ENCODE assay signal across 18 cellular contexts in genomic region chr6:129623008-129623732, GRCh38.
DNase-seq lines count a peak whose midpoint lies in the region; ATAC-seq and TF ChIP-seq lines count a peak whose summit lies in the region.
"Had no signal": no experiment of that assay in that cellular context is flagged by ENCODE, and none has a peak within 500 bp of the region (broad histone marks: within the 10 kb centered on the region; RNA-seq: fewer than 3 reads in every experiment).

No MANE protein-coding gene starts in this region.

- H3K36me3 Mint-ChIP-seq in CD4-positive, alpha-beta T cell (ENCODE audit: low read depth), result no peaks in the 10 kb centered on the region
- H3K36me3 Mint-ChIP-seq: CD4-positive, alpha-beta memory T cell had no signal

- POLR2A ChIA-PET in CD4-positive, alpha-beta T cell (lab: Charles Lee), result no interaction called here

- intact Hi-C loops in CD4-positive, alpha-beta T cell (cut with DNase I, micrococcal nuclease), result no loop called here
- intact Hi-C loops in lower leg skin (cut with DNase I; ENCODE audit: low total_unique reads), result no loop called here

- no peak for TF ChIP-seq CTCF in epithelial cell of esophagus (IDR thresholded peaks at IDR 0.05; ENCODE audit: insufficient read depth, low read depth, low read length, missing control alignments)
- TF ChIP-seq CTCF in CD4-positive, alpha-beta T cell (IDR thresholded peaks at IDR 0.05), result no peak
- TF ChIP-seq CTCF in lower leg skin (IDR thresholded peaks at IDR 0.05), result no peak

- CTCF ChIA-PET in CD4-positive, alpha-beta T cell (lab: Charles Lee), result interaction anchor here (0.7 kb wide), 3 partner anchors 343 to 1754 kb away, joined by 3 to 4 read pairs (median 4); no protein-coding TSS in a partner anchor

- H3K9me3 ChIP-seq in CD4-positive, alpha-beta T cell (ENCODE audit: control insufficient read depth, low read length), result no peaks in the 10 kb centered on the region
- H3K9me3 ChIP-seq: left ventricle myocardium inferior, neutrophil, SJCRH30 had no signal

- H3K27me3 ChIP-seq in CD4-positive, alpha-beta T cell (ENCODE audit: control insufficient read depth, insufficient read depth, low read length), result no peaks in the 10 kb centered on the region
- H3K27me3 ChIP-seq: neutrophil, SJCRH30 had no signal

- H3K4me3 ChIP-seq in epithelial cell of esophagus (ENCODE audit: low read length) (no peak overlapping the region), lower leg skin (ENCODE audit: low read depth, poor library complexity, severe bottlenecking) (no peak overlapping the region)
- H3K4me3 ChIP-seq: left ventricle myocardium inferior, SJCRH30 had no signal

- 48% methylated on average over 3 of the region's 3 CpGs for WGBS in lower leg skin, 2 donors

- peak; percentile 94 for DNase-seq in epithelial cell of esophagus (ENCODE audit: low read depth)
- DNase-seq in CD4-positive, alpha-beta T cell, result no peak
- DNase-seq in T1000 (lab: John Stamatoyannopoulos, UW), result no peak
- DNase-seq in lower leg skin (ENCODE audit: low spot score in 2 of 2), result no peak
- DNase-seq in activated CD4-positive, alpha-beta T cell treated with anti-CD3 and anti-CD28 coated beads for 4 hours, result no peak
- DNase-seq: activated naive CD4-positive, alpha-beta T cell treated with anti-CD3 and anti-CD28 coated beads for 36 hours; CD4-positive, alpha-beta memory T cell; cerebellar nuclear complex; H9; Kasumi-1; left ventricle myocardium inferior; SJCRH30; stimulated activated CD4-positive, alpha-beta T cell treated with anti-CD3 and anti-CD28 coated beads, Interleukin-15, amount 100 ng/mL, for 24 hours; stimulated activated naive CD4-positive, alpha-beta T cell treated with Interleukin-2 at 50 U/mL for 16 hours had no signal

- H3K4me1 Mint-ChIP-seq in CD4-positive, alpha-beta T cell (ENCODE audit: low read depth), result no peaks in the 10 kb centered on the region
- H3K4me1 Mint-ChIP-seq: H9 had no signal

- H3K27ac ChIP-seq in CD4-positive, alpha-beta T cell (ENCODE audit: low read depth, low read length), result no peak overlapping the region
- H3K27ac ChIP-seq: left ventricle myocardium inferior, neutrophil, SJCRH30 had no signal

- TF ChIP-seq POLR2A in lower leg skin (IDR thresholded peaks at IDR 0.05), result no peak

- H3K9me3 Mint-ChIP-seq in CD4-positive, alpha-beta T cell, result no peaks in the 10 kb centered on the region
- H3K9me3 Mint-ChIP-seq: activated naive CD4-positive, alpha-beta T cell treated with anti-CD3 and anti-CD28 coated beads for 36 hours; CD4-positive, alpha-beta memory T cell had no signal

- H3K27me3 Mint-ChIP-seq in CD4-positive, alpha-beta T cell, result no peaks in the 10 kb centered on the region
- H3K27me3 Mint-ChIP-seq: CD4-positive, alpha-beta memory T cell had no signal

- H3K4me3 Mint-ChIP-seq in CD4-positive, alpha-beta T cell, result no peak overlapping the region
- H3K4me3 Mint-ChIP-seq: activated naive CD4-positive, alpha-beta T cell treated with anti-CD3 and anti-CD28 coated beads for 36 hours; CD4-positive, alpha-beta memory T cell; H9 had no signal

- no peak overlapping the region for H3K27ac Mint-ChIP-seq in CD4-positive, alpha-beta T cell
- H3K27ac Mint-ChIP-seq: activated naive CD4-positive, alpha-beta T cell treated with anti-CD3 and anti-CD28 coated beads for 36 hours; CD4-positive, alpha-beta memory T cell had no signal

- peak; percentile 49 for ATAC-seq in GM18858 (IDR thresholded peaks at IDR 0.05; ENCODE audit: unreplicated experiment)
- ATAC-seq in GM21717 (IDR thresholded peaks at IDR 0.05; ENCODE audit: unreplicated experiment), result peak; percentile 73
- peak; percentile 60 for ATAC-seq in HG03196 (IDR thresholded peaks at IDR 0.05; ENCODE audit: unreplicated experiment)
- no peak for ATAC-seq in CD4-positive, alpha-beta T cell (ENCODE audit: poor library complexity)
